14 cellular contexts compared by ENCODE assay signal in genomic region chr12:15886372-15887042, GRCh38. TPM values are rescaled to one million over a fixed set of nuclear protein-coding genes. Genes with fewer than 3 reads are reported as not detected.
DNase-seq lines count a peak whose midpoint lies in the region; ATAC-seq and TF ChIP-seq lines count a peak whose summit lies in the region.
"Had no signal": no experiment of that assay in that cellular context is flagged by ENCODE, and none has a peak within 500 bp of the region (broad histone marks: within the 10 kb centered on the region; RNA-seq: fewer than 3 reads in every experiment).

No MANE protein-coding gene starts in this region.

- H3K9me3 Mint-ChIP-seq in natural killer cell: no peaks in the 10 kb centered on the region
- no peaks in the 10 kb centered on the region for H3K9me3 Mint-ChIP-seq in natural killer cell treated with Interleukin-12 subunit alpha and Interleukin-12 subunit beta and Interleukin-15 and Interleukin-18, amount 100 ng/mL, for 72 hours
- H3K9me3 Mint-ChIP-seq in type B pancreatic cell: no peaks in the 10 kb centered on the region

- H3K27me3 Mint-ChIP-seq in natural killer cell (ENCODE audit: low read depth in 2 of 2): no peaks in the 10 kb centered on the region
- H3K27me3 Mint-ChIP-seq in natural killer cell treated with Interleukin-12 subunit alpha and Interleukin-12 subunit beta and Interleukin-15 and Interleukin-18, amount 100 ng/mL, for 72 hours: no peaks in the 10 kb centered on the region
- no peaks in the 10 kb centered on the region for H3K27me3 Mint-ChIP-seq in type B pancreatic cell

- ATAC-seq in natural killer cell (no peak), HG03354 (IDR thresholded peaks at IDR 0.05; ENCODE audit: poor library complexity, severe bottlenecking, unreplicated experiment) (no peak)
- ATAC-seq in natural killer cell treated with Interleukin-12 subunit alpha and Interleukin-12 subunit beta and Interleukin-15 and Interleukin-18, amount 100 ng/mL, for 72 hours: no peak

- DNase-seq in natural killer cell (no peak), NCI-H345 (lab: John Stamatoyannopoulos, UW) (peak; percentile 82), choroid plexus epithelial cell (ENCODE audit: low read depth) (peak; percentile 37), type B pancreatic cell (ENCODE audit: extremely low spot score, unreplicated experiment) (no peak), GDM1 (lab: John Stamatoyannopoulos, UW) (no peak), hypothalamus (lab: John Stamatoyannopoulos, UW) (no peak)
- no peak for DNase-seq in natural killer cell treated with Interleukin-12 subunit alpha and Interleukin-12 subunit beta and Interleukin-15 and Interleukin-18, amount 100 ng/mL, for 72 hours (ENCODE audit: low spot score)
- DNase-seq: activated effector memory CD4-positive, alpha-beta T cell treated with anti-CD3 and anti-CD28 coated beads, Interleukin-2, amount 50 U/mL, for 16 hours; cortex of kidney; KBM-7; NCI-H524; transverse colon had no signal

- H3K4me3 ChIP-seq in choroid plexus epithelial cell (ENCODE audit: low read depth, low read length): no peak overlapping the region
- H3K4me3 ChIP-seq: BLaER1, transverse colon had no signal

- TF ChIP-seq CTCF in natural killer cell (IDR thresholded peaks at IDR 0.05) (no peak), choroid plexus epithelial cell (conservative IDR thresholded peaks at IDR 0.05; ENCODE audit: low read depth, low read length) (no peak), type B pancreatic cell (conservative IDR thresholded peaks at IDR 0.05) (no peak)

- H3K4me3 Mint-ChIP-seq in natural killer cell: no peak overlapping the region
- no peak overlapping the region for H3K4me3 Mint-ChIP-seq in natural killer cell treated with Interleukin-12 subunit alpha and Interleukin-12 subunit beta and Interleukin-15 and Interleukin-18, amount 100 ng/mL, for 72 hours
- H3K4me3 Mint-ChIP-seq in type B pancreatic cell: peak overlapping the region; percentile 32

- H3K4me1 Mint-ChIP-seq in natural killer cell: peaks cover 54 to 60% of the 10 kb centered on the region in 2 donors
- H3K4me1 Mint-ChIP-seq in natural killer cell treated with Interleukin-12 subunit alpha and Interleukin-12 subunit beta and Interleukin-15 and Interleukin-18, amount 100 ng/mL, for 72 hours (ENCODE audit: low read depth in 2 of 2): peaks cover 46 to 48% of the 10 kb centered on the region in 2 donors
- peaks cover 22% of the 10 kb centered on the region for H3K4me1 Mint-ChIP-seq in type B pancreatic cell (ENCODE audit: unreplicated experiment)

- H3K36me3 Mint-ChIP-seq in natural killer cell: peaks cover 7% of the 10 kb centered on the region
- H3K36me3 Mint-ChIP-seq in natural killer cell treated with Interleukin-12 subunit alpha and Interleukin-12 subunit beta and Interleukin-15 and Interleukin-18, amount 100 ng/mL, for 72 hours: peaks cover 31% of the 10 kb centered on the region
- H3K36me3 Mint-ChIP-seq in type B pancreatic cell: peaks cover 50% of the 10 kb centered on the region

- H3K27ac Mint-ChIP-seq in natural killer cell: peak overlapping the region; percentile 8 to 30
- no peak overlapping the region for H3K27ac Mint-ChIP-seq in natural killer cell treated with Interleukin-12 subunit alpha and Interleukin-12 subunit beta and Interleukin-15 and Interleukin-18, amount 100 ng/mL, for 72 hours
- H3K27ac Mint-ChIP-seq in type B pancreatic cell: peak overlapping the region; percentile 49

- intact Hi-C loops in natural killer cell (cut with micrococcal nuclease): no loop called here

RNA-seq across cellular contexts. Expression of gene STRAP, which starts 4.3 kb away (rescaled TPM):
- total RNA-seq in natural killer cell: 100 to 1,000 TPM in 1 of 3 donors, 10 to 100 TPM in 2; 90.7 to 117 (median 91.0) TPM
- total RNA-seq in natural killer cell treated with Interleukin-12 subunit alpha and Interleukin-12 subunit beta and Interleukin-15 and Interleukin-18, amount 100 ng/mL, for 72 hours: 100 to 1,000 TPM; 101 to 109 TPM
- 140 and 258 TPM in 2 replicates for total RNA-seq in type B pancreatic cell (ENCODE audit: low replicate concordance)

RNA-seq across cellular contexts. Expression of gene DERA, which starts 24.6 kb away (rescaled TPM):
- total RNA-seq in natural killer cell: 10 to 100 TPM; 15.6 to 22.1 (median 20.4) TPM
- total RNA-seq in natural killer cell treated with Interleukin-12 subunit alpha and Interleukin-12 subunit beta and Interleukin-15 and Interleukin-18, amount 100 ng/mL, for 72 hours: 10 to 100 TPM; 23.2 to 25.1 TPM
- total RNA-seq in type B pancreatic cell (ENCODE audit: low replicate concordance): 33.9 and 71.9 TPM in 2 replicates

Comparison
In these comparisons a context has a peak if more than half of its experiments do, and no peak if none do; other contexts are left out.
1. H3K27ac Mint-ChIP-seq: peak in natural killer cell (2 of 2) and type B pancreatic cell (single experiment); none in natural killer cell treated with Interleukin-12 subunit alpha and Interleukin-12 subunit beta and Interleukin-15 and Interleukin-18, amount 100 ng/mL, for 72 hours (0 of 2).
2. DNase-seq: peak in NCI-H345 (single experiment) and choroid plexus epithelial cell (single experiment); none in natural killer cell (single experiment), natural killer cell treated with Interleukin-12 subunit alpha and Interleukin-12 subunit beta and Interleukin-15 and Interleukin-18, amount 100 ng/mL, for 72 hours (single experiment), type B pancreatic cell (single experiment), GDM1 (single experiment) and hypothalamus (0 of 51).